Comparison of ENCODE assay signal across 9 cellular contexts in the genomic region with DNA sequence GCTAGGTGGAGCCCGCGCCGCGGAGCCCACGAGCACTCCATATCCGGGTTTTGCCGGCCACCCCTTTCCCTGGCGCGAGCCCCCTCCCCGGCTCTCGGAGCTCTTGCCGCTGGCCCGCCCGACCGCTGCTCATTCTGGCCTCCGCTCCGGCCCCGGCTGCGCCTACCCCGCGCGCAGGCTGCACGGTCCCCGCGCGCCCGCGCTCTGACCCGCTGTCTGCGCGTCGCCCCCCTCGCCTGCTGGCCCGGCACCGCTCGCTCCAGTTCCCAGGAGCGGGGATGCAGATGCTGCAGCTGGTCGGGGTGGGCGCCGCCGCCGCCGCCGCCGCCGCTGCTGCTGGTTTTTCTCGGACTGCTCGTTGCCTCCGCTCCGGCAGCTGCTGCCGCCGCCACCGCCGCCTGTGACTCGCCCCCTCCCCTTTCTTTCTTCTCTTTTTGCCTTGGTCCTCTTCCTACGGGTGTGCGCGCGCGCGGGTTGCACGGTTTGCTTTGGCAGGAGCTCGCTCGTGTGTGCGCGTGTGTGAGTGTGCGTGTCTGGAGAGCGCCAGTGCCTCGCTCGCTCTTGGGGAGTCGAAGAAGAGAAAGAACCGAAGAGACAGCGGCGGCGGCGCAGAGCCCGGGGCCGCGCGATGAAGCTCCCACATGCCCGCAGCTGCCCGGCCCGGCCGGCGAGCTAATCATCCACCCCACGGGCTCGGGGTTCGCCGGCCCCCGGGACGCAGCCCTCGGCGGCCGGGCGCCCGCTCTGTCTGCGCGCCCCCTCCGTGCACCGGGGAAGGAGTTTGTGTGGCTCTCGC. TPM values are rescaled to one million over a fixed set of nuclear protein-coding genes. Genes with fewer than 3 reads are reported as not detected.
DNase-seq lines count a peak whose midpoint lies in the region; ATAC-seq and TF ChIP-seq lines count a peak whose summit lies in the region.
"Had no signal": no experiment of that assay in that cellular context is flagged by ENCODE, and none has a peak within 500 bp of the region (broad histone marks: within the 10 kb centered on the region; RNA-seq: fewer than 3 reads in every experiment).

A gene (plus strand): TSS at position 132 of the 796 bp plus-strand sequence.

- intact Hi-C loops in psoas muscle (cut with DNase I): no loop called here

- peaks cover 0 to 10% of the 10 kb centered on the region in 2 donors for H3K27me3 ChIP-seq in right atrium auricular region
- H3K27me3 ChIP-seq in psoas muscle (ENCODE audit: insufficient read depth in 3 of 3, low read length in 2 of 3): peaks cover 0 to 51% (median 24%) of the 10 kb centered on the region in 3 donors

- H3K27ac ChIP-seq in right atrium auricular region (peak within 1 kb of the TSS; percentile 36 to 45), psoas muscle (no peak within 1 kb of the TSS)
- H3K27ac ChIP-seq: VCaP had no signal

- TF ChIP-seq CTCF in WTC11 (IDR thresholded peaks at IDR 0.05) (no peak), right atrium auricular region (IDR thresholded peaks at IDR 0.05) (no peak), psoas muscle (IDR thresholded peaks at IDR 0.05) (no peak)

- no peaks in the 10 kb centered on the region for H3K36me3 ChIP-seq in right atrium auricular region
- no peaks in the 10 kb centered on the region for H3K36me3 ChIP-seq in psoas muscle (ENCODE audit: insufficient read depth in 1 of 2, low read depth in 1 of 2)

- no peak within 1 kb of the TSS for H3K27ac Mint-ChIP-seq in activated naive CD4-positive, alpha-beta T cell treated with anti-CD3 and anti-CD28 coated beads, Interleukin-2, amount 10 ng/mL, durations not matched to agents 7 days and 5 days
- peak within 1 kb of the TSS in 1 of 2 donors; percentile 55 for H3K27ac Mint-ChIP-seq in activated naive CD4-positive, alpha-beta T cell treated with anti-CD3 and anti-CD28 coated beads, Interleukin-2, amount 50 U/mL, for 72 hours
- peak within 1 kb of the TSS; percentile 85; the same call in 1 of the 2 replicates for H3K27ac Mint-ChIP-seq in WTC11

- POLR2A ChIA-PET in WTC11 (lab: Charles Lee): interaction anchor here (0.7 kb wide), 1 partner anchor 83 kb away, joined by 4 read pairs; no protein-coding TSS in a partner anchor

- peaks cover 50% of the 10 kb centered on the region for H3K27me3 Mint-ChIP-seq in activated naive CD4-positive, alpha-beta T cell treated with anti-CD3 and anti-CD28 coated beads, Interleukin-2, amount 10 ng/mL, durations not matched to agents 7 days and 5 days
- peaks cover 53% of the 10 kb centered on the region for H3K27me3 Mint-ChIP-seq in WTC11 (ENCODE audit: low read depth)

- H3K4me3 ChIP-seq in right atrium auricular region (peak within 1 kb of the TSS; percentile 46 to 59), psoas muscle (peak within 1 kb of the TSS; percentile 60)

- H3K4me3 Mint-ChIP-seq in activated naive CD4-positive, alpha-beta T cell treated with anti-CD3 and anti-CD28 coated beads, Interleukin-2, amount 10 ng/mL, durations not matched to agents 7 days and 5 days: peak within 1 kb of the TSS; percentile 28
- H3K4me3 Mint-ChIP-seq in WTC11: peak within 1 kb of the TSS; percentile 99

- CTCF ChIA-PET in activated naive CD4-positive, alpha-beta T cell treated with anti-CD3 and anti-CD28 coated beads, Interleukin-2, amount 10 ng/mL, durations not matched to agents 7 days and 5 days (lab: Charles Lee): no interaction called here
- CTCF ChIA-PET in WTC11 (lab: Charles Lee): interaction anchor here (1.2 kb wide), 1 partner anchor 10 kb away, joined by 3 read pairs; no protein-coding TSS in a partner anchor

- 0 to 1% (median 1%) methylated on average over 68 to 101 of the region's 101 CpGs for WGBS in psoas muscle, 3 donors

- H3K9me3 ChIP-seq in right atrium auricular region (no peaks in the 10 kb centered on the region), psoas muscle (no peaks in the 10 kb centered on the region)

- H3K36me3 Mint-ChIP-seq in activated naive CD4-positive, alpha-beta T cell treated with anti-CD3 and anti-CD28 coated beads, Interleukin-2, amount 10 ng/mL, durations not matched to agents 7 days and 5 days: peaks cover 5% of the 10 kb centered on the region
- H3K36me3 Mint-ChIP-seq in activated naive CD4-positive, alpha-beta T cell treated with anti-CD3 and anti-CD28 coated beads, Interleukin-2, amount 50 U/mL, for 72 hours: peaks cover 9 to 23% of the 10 kb centered on the region in 2 donors
- H3K36me3 Mint-ChIP-seq in WTC11: no peaks in the 10 kb centered on the region

- H3K4me1 Mint-ChIP-seq in activated naive CD4-positive, alpha-beta T cell treated with anti-CD3 and anti-CD28 coated beads, Interleukin-2, amount 10 ng/mL, durations not matched to agents 7 days and 5 days: peaks cover 5% of the 10 kb centered on the region
- H3K4me1 Mint-ChIP-seq in WTC11: peaks cover 42% of the 10 kb centered on the region

- no peaks in the 10 kb centered on the region for H3K9me3 Mint-ChIP-seq in activated naive CD4-positive, alpha-beta T cell treated with anti-CD3 and anti-CD28 coated beads, Interleukin-2, amount 10 ng/mL, durations not matched to agents 7 days and 5 days
- H3K9me3 Mint-ChIP-seq in activated naive CD4-positive, alpha-beta T cell treated with anti-CD3 and anti-CD28 coated beads, Interleukin-2, amount 50 U/mL, for 72 hours: peaks cover 0 to 10% of the 10 kb centered on the region in 2 donors
- H3K9me3 Mint-ChIP-seq in WTC11: no peaks in the 10 kb centered on the region

- no peak for DNase-seq in activated naive CD4-positive, alpha-beta T cell treated with anti-CD3 and anti-CD28 coated beads, Interleukin-2, amount 10 ng/mL, durations not matched to agents 7 days and 5 days
- no peak for DNase-seq in activated naive CD4-positive, alpha-beta T cell treated with anti-CD3 and anti-CD28 coated beads, Interleukin-2, amount 50 U/mL, for 72 hours (ENCODE audit: low spot score in 2 of 2)
- DNase-seq in WTC11 (ENCODE audit: low spot score) (peak; percentile 84), right atrium auricular region (ENCODE audit: low spot score) (no peak), psoas muscle (peak in 1 of 2 donors; percentile 41), SIG-M5 (lab: John Stamatoyannopoulos, UW) (no peak)
- no peak for DNase-seq in activated CD4-positive, alpha-beta T cell treated with anti-CD3 and anti-CD28 coated beads for 4 hours

- peaks cover 0 to 18% of the 10 kb centered on the region in 2 donors for H3K4me1 ChIP-seq in right atrium auricular region
- no peaks in the 10 kb centered on the region for H3K4me1 ChIP-seq in psoas muscle

- ATAC-seq in activated naive CD4-positive, alpha-beta T cell treated with anti-CD3 and anti-CD28 coated beads, Interleukin-2, amount 50 U/mL, for 72 hours: no peak
- ATAC-seq in WTC11 (peak; percentile 74), psoas muscle (peak in 1 of 4 donors; percentile 57), GM19397 (IDR thresholded peaks at IDR 0.05; ENCODE audit: unreplicated experiment) (no peak)

TF ChIP-seq in WTC11, 78 proteins besides CTCF, POLR2A, EP300 and RAD21 (continues in another document):
- peak; percentile 95; the same call in 1 of the 2 replicates for TF ChIP-seq KAT7 (CRISPR knock-in tag; IDR thresholded peaks at IDR 0.05; ENCODE audit: borderline replicate concordance)
- TF ChIP-seq SP1 (CRISPR knock-in tag; conservative IDR thresholded peaks at IDR 0.05): peak; percentile 36; the same call in 1 of the 2 replicates
- TF ChIP-seq OVOL2 (CRISPR knock-in tag; IDR thresholded peaks at IDR 0.05; ENCODE audit: borderline replicate concordance): no peak
- TF ChIP-seq, protein P1, sequence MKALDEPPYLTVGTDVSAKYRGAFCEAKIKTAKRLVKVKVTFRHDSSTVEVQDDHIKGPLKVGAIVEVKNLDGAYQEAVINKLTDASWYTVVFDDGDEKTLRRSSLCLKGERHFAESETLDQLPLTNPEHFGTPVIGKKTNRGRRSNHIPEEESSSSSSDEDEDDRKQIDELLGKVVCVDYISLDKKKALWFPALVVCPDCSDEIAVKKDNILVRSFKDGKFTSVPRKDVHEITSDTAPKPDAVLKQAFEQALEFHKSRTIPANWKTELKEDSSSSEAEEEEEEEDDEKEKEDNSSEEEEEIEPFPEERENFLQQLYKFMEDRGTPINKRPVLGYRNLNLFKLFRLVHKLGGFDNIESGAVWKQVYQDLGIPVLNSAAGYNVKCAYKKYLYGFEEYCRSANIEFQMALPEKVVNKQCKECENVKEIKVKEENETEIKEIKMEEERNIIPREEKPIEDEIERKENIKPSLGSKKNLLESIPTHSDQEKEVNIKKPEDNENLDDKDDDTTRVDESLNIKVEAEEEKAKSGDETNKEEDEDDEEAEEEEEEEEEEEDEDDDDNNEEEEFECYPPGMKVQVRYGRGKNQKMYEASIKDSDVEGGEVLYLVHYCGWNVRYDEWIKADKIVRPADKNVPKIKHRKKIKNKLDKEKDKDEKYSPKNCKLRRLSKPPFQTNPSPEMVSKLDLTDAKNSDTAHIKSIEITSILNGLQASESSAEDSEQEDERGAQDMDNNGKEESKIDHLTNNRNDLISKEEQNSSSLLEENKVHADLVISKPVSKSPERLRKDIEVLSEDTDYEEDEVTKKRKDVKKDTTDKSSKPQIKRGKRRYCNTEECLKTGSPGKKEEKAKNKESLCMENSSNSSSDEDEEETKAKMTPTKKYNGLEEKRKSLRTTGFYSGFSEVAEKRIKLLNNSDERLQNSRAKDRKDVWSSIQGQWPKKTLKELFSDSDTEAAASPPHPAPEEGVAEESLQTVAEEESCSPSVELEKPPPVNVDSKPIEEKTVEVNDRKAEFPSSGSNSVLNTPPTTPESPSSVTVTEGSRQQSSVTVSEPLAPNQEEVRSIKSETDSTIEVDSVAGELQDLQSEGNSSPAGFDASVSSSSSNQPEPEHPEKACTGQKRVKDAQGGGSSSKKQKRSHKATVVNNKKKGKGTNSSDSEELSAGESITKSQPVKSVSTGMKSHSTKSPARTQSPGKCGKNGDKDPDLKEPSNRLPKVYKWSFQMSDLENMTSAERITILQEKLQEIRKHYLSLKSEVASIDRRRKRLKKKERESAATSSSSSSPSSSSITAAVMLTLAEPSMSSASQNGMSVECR (CRISPR knock-in tag; IDR thresholded peaks at IDR 0.05; ENCODE audit: borderline replicate concordance): peak; percentile 39; the same call in 1 of the 2 replicates
- TF ChIP-seq CREM (CRISPR knock-in tag; IDR thresholded peaks at IDR 0.05): peak; percentile 62; the same call in 1 of the 2 replicates
- peak; percentile 54; the same call in 1 of the 2 replicates for TF ChIP-seq ETV6 (CRISPR knock-in tag; IDR thresholded peaks at IDR 0.05)
- no peak for TF ChIP-seq CREB1 (CRISPR knock-in tag; IDR thresholded peaks at IDR 0.05)
- peak; percentile 37; the same call in 1 of the 2 replicates for TF ChIP-seq ESRRA (CRISPR knock-in tag; IDR thresholded peaks at IDR 0.05; ENCODE audit: borderline replicate concordance)

RNA-seq across cellular contexts. Expression of the gene that starts here (rescaled TPM):
- not detected for total RNA-seq in activated naive CD4-positive, alpha-beta T cell treated with anti-CD3 and anti-CD28 coated beads, Interleukin-2, amount 50 U/mL, for 72 hours
- total RNA-seq in WTC11 (2021) (8.7 to 9.8 TPM (median 9.7 TPM) in 3 replicates), right atrium auricular region (1 to 10 TPM in 1 of 2 donors, under 1 TPM in 1; 0.86 to 1.9 TPM), psoas muscle (1 to 10 TPM in 1 of 4 donors, under 1 TPM in 3; 0.42 to 2.8 (median 0.64) TPM)
- polyA plus RNA-seq in psoas muscle: under 1 TPM; 0.06 to 0.16 (median 0.08) TPM
